21 cellular contexts compared by ENCODE assay signal in genomic region chr17:7955414-7956042, GRCh38. TPM values are rescaled to one million over a fixed set of nuclear protein-coding genes. Genes with fewer than 3 reads are reported as not detected.
DNase-seq lines count a peak whose midpoint lies in the region; ATAC-seq and TF ChIP-seq lines count a peak whose summit lies in the region.
"Had no signal": no experiment of that assay in that cellular context is flagged by ENCODE, and none has a peak within 500 bp of the region (broad histone marks: within the 10 kb centered on the region; RNA-seq: fewer than 3 reads in every experiment).

No MANE protein-coding gene starts in this region.

- H3K4me1 ChIP-seq in lower lobe of right lung (no peaks in the 10 kb centered on the region), uterus (no peaks in the 10 kb centered on the region)
- H3K4me1 ChIP-seq: BLaER1, body of pancreas had no signal

- TF ChIP-seq POLR2A in uterus (IDR thresholded peaks at IDR 0.05), result no peak

- H3K27me3 Mint-ChIP-seq in activated CD4-positive, alpha-beta memory T cell treated with anti-CD3 and anti-CD28 coated beads, Interleukin-2, amount 10 ng/mL, durations not matched to agents 7 days and 5 days, result peaks cover 9% of the 10 kb centered on the region
- H3K27me3 Mint-ChIP-seq in activated CD4-positive, alpha-beta memory T cell treated with anti-CD3 and anti-CD28 coated beads for 36 hours, result peaks cover 2% of the 10 kb centered on the region
- H3K27me3 Mint-ChIP-seq in activated T-cell treated with anti-CD3 and anti-CD28 coated beads, Interleukin-2, amount 50 U/mL, for 4 hours (ENCODE audit: low read depth), result peaks cover 7% of the 10 kb centered on the region
- H3K27me3 Mint-ChIP-seq: activated naive CD8-positive, alpha-beta T cell had no signal

- peaks cover 35% of the 10 kb centered on the region for H3K4me1 Mint-ChIP-seq in activated CD4-positive, alpha-beta memory T cell treated with anti-CD3 and anti-CD28 coated beads, Interleukin-2, amount 10 ng/mL, durations not matched to agents 7 days and 5 days
- H3K4me1 Mint-ChIP-seq in activated CD4-positive, alpha-beta memory T cell treated with anti-CD3 and anti-CD28 coated beads for 36 hours (ENCODE audit: low read depth), result peaks cover 19% of the 10 kb centered on the region
- peaks cover 10% of the 10 kb centered on the region for H3K4me1 Mint-ChIP-seq in activated T-cell treated with anti-CD3 and anti-CD28 coated beads, Interleukin-2, amount 50 U/mL, for 4 hours (ENCODE audit: low read depth)

- H3K36me3 ChIP-seq in lower lobe of right lung, result no peaks in the 10 kb centered on the region
- no peaks in the 10 kb centered on the region for H3K36me3 ChIP-seq in uterus

- H3K9me3 ChIP-seq in lower lobe of right lung (no peaks in the 10 kb centered on the region), uterus (no peaks in the 10 kb centered on the region)
- H3K9me3 ChIP-seq: BLaER1, body of pancreas had no signal

- intact Hi-C loops in activated CD4-positive, alpha-beta memory T cell treated with anti-CD3 and anti-CD28 coated beads for 36 hours (cut with micrococcal nuclease), result loop anchor here (2.0 kb wide), 1 partner anchor 33 kb away; no protein-coding TSS in a partner anchor
- intact Hi-C loops in lower lobe of right lung (cut with DNase I) (no loop called here), uterus (cut with DNase I; ENCODE audit: low total_unique reads) (no loop called here)

- peak overlapping the region; percentile 24 for H3K4me3 Mint-ChIP-seq in activated CD4-positive, alpha-beta memory T cell treated with anti-CD3 and anti-CD28 coated beads, Interleukin-2, amount 10 ng/mL, durations not matched to agents 7 days and 5 days
- H3K4me3 Mint-ChIP-seq in activated CD4-positive, alpha-beta memory T cell treated with anti-CD3 and anti-CD28 coated beads for 36 hours, result no peak overlapping the region
- no peak overlapping the region for H3K4me3 Mint-ChIP-seq in activated T-cell treated with anti-CD3 and anti-CD28 coated beads, Interleukin-2, amount 50 U/mL, for 4 hours
- H3K4me3 Mint-ChIP-seq: activated CD8-positive, alpha-beta T cell treated with anti-CD3 and anti-CD28 coated beads for 36 hours; activated naive CD8-positive, alpha-beta T cell; activated T-cell treated with anti-CD3 and anti-CD28 coated beads, Interleukin-2, amount 50 U/mL, for 72 hours had no signal

- no peak for DNase-seq in activated CD4-positive, alpha-beta memory T cell treated with anti-CD3 and anti-CD28 coated beads, Interleukin-2, amount 10 ng/mL, durations not matched to agents 7 days and 5 days
- no peak for DNase-seq in activated CD4-positive, alpha-beta memory T cell treated with anti-CD3 and anti-CD28 coated beads for 36 hours
- DNase-seq in fibroblast of mammary gland (ENCODE audit: low read depth) (peak; percentile 54), lower lobe of right lung (no peak), uterus (no peak), amygdala (lab: John Stamatoyannopoulos, UW) (no peak), AML-193 (lab: John Stamatoyannopoulos, UW) (no peak)
- no peak for DNase-seq in activated T-cell treated with anti-CD3 and anti-CD28 coated beads, Interleukin-2, amount 50 U/mL, for 4 hours
- DNase-seq: activated CD8-positive, alpha-beta T cell treated with anti-CD3 and anti-CD28 coated beads for 36 hours; activated T-cell treated with anti-CD3 and anti-CD28 coated beads, Interleukin-2, amount 50 U/mL, for 72 hours; KBM-7; NCI-H1105; NCI-H2107; NCI-H510A; SHP77 treated with DMSO at 0.1 percent for 48 hours had no signal

- TF ChIP-seq CTCF in fibroblast of mammary gland (conservative IDR thresholded peaks at IDR 0.05; ENCODE audit: control insufficient read depth, insufficient read depth, low read depth, low read length) (no peak), lower lobe of right lung (IDR thresholded peaks at IDR 0.05) (no peak), uterus (IDR thresholded peaks at IDR 0.05) (no peak)

- H3K9me3 Mint-ChIP-seq in activated CD4-positive, alpha-beta memory T cell treated with anti-CD3 and anti-CD28 coated beads, Interleukin-2, amount 10 ng/mL, durations not matched to agents 7 days and 5 days, result no peaks in the 10 kb centered on the region
- no peaks in the 10 kb centered on the region for H3K9me3 Mint-ChIP-seq in activated CD4-positive, alpha-beta memory T cell treated with anti-CD3 and anti-CD28 coated beads for 36 hours
- no peaks in the 10 kb centered on the region for H3K9me3 Mint-ChIP-seq in activated T-cell treated with anti-CD3 and anti-CD28 coated beads, Interleukin-2, amount 50 U/mL, for 4 hours
- H3K9me3 Mint-ChIP-seq: activated CD8-positive, alpha-beta T cell treated with anti-CD3 and anti-CD28 coated beads for 36 hours; activated T-cell treated with anti-CD3 and anti-CD28 coated beads, Interleukin-2, amount 50 U/mL, for 72 hours had no signal

- H3K4me3 ChIP-seq in fibroblast of mammary gland (ENCODE audit: control insufficient read depth, low read depth, low read length), result no peak overlapping the region
- H3K4me3 ChIP-seq in lower lobe of right lung, result no peak overlapping the region
- no peak overlapping the region for H3K4me3 ChIP-seq in uterus
- H3K4me3 ChIP-seq: BLaER1, body of pancreas had no signal

- H3K27ac ChIP-seq in lower lobe of right lung (peak overlapping the region; percentile 47), uterus (peak overlapping the region; percentile 72 to 77)
- H3K27ac ChIP-seq: 22Rv1, BLaER1, body of pancreas had no signal

- H3K36me3 Mint-ChIP-seq in activated CD4-positive, alpha-beta memory T cell treated with anti-CD3 and anti-CD28 coated beads, Interleukin-2, amount 10 ng/mL, durations not matched to agents 7 days and 5 days (ENCODE audit: low read depth), result peaks cover 5% of the 10 kb centered on the region
- H3K36me3 Mint-ChIP-seq in activated CD4-positive, alpha-beta memory T cell treated with anti-CD3 and anti-CD28 coated beads for 36 hours, result no peaks in the 10 kb centered on the region
- no peaks in the 10 kb centered on the region for H3K36me3 Mint-ChIP-seq in activated T-cell treated with anti-CD3 and anti-CD28 coated beads, Interleukin-2, amount 50 U/mL, for 4 hours (ENCODE audit: insufficient read depth)

- H3K27me3 ChIP-seq in lower lobe of right lung (ENCODE audit: low read depth) (no peaks in the 10 kb centered on the region), uterus (no peaks in the 10 kb centered on the region)
- H3K27me3 ChIP-seq: BLaER1, body of pancreas had no signal

- POLR2A ChIA-PET in activated CD4-positive, alpha-beta memory T cell treated with anti-CD3 and anti-CD28 coated beads, Interleukin-2, amount 10 ng/mL, durations not matched to agents 7 days and 5 days (lab: Charles Lee), result interaction anchor here (0.8 to 5.4 kb wide), 3 partner anchors 7 to 23 kb away, joined by 3 to 50 read pairs (median 3); partner anchors contain the start of genes CNTROB and TRAPPC1
- POLR2A ChIA-PET in activated CD4-positive, alpha-beta memory T cell treated with anti-CD3 and anti-CD28 coated beads for 36 hours (lab: Charles Lee), result no interaction called here

- CTCF ChIA-PET in activated CD4-positive, alpha-beta memory T cell treated with anti-CD3 and anti-CD28 coated beads, Interleukin-2, amount 10 ng/mL, durations not matched to agents 7 days and 5 days (lab: Charles Lee), result interaction anchor here (0.8 to 1.6 kb wide), 3 partner anchors 8 to 23 kb away, joined by 3 to 4 read pairs (median 4); partner anchors contain the start of gene CNTROB
- CTCF ChIA-PET in activated CD4-positive, alpha-beta memory T cell treated with anti-CD3 and anti-CD28 coated beads for 36 hours (lab: Charles Lee), result no interaction called here

- ATAC-seq in lower lobe of right lung, result peak; percentile 4 to 58
- ATAC-seq in activated T-cell treated with anti-CD3 and anti-CD28 coated beads, Interleukin-2, amount 50 U/mL, for 4 hours, result no peak
- ATAC-seq: activated CD8-positive, alpha-beta T cell treated with anti-CD3 and anti-CD28 coated beads for 36 hours; activated T-cell treated with anti-CD3 and anti-CD28 coated beads, Interleukin-2, amount 50 U/mL, for 72 hours; body of pancreas; left colon had no signal

- peak overlapping the region; percentile 56 for H3K27ac Mint-ChIP-seq in activated CD4-positive, alpha-beta memory T cell treated with anti-CD3 and anti-CD28 coated beads, Interleukin-2, amount 10 ng/mL, durations not matched to agents 7 days and 5 days
- no peak overlapping the region for H3K27ac Mint-ChIP-seq in activated CD4-positive, alpha-beta memory T cell treated with anti-CD3 and anti-CD28 coated beads for 36 hours
- H3K27ac Mint-ChIP-seq: activated CD8-positive, alpha-beta T cell treated with anti-CD3 and anti-CD28 coated beads for 36 hours; activated naive CD8-positive, alpha-beta T cell; activated T-cell treated with anti-CD3 and anti-CD28 coated beads, Interleukin-2, amount 50 U/mL, for 72 hours had no signal

RNA-seq across cellular contexts. Expression of gene CNTROB, which starts 23.5 kb away (rescaled TPM):
- 10 to 100 TPM; 58.8 to 64.6 TPM for total RNA-seq in activated CD4-positive, alpha-beta memory T cell treated with anti-CD3 and anti-CD28 coated beads, Interleukin-2, amount 10 ng/mL, durations not matched to agents 7 days and 5 days
- 10 to 100 TPM; 45.9 to 50.1 TPM for total RNA-seq in activated CD4-positive, alpha-beta memory T cell treated with anti-CD3 and anti-CD28 coated beads for 36 hours
- 56.2 TPM for total RNA-seq in lower lobe of right lung
- total RNA-seq in uterus, result 10 to 100 TPM in 3 of 4 donors, 1 to 10 TPM in 1; 7.1 to 58.5 (median 26.1) TPM
- 10 to 100 TPM; 31.8 to 37.1 (median 34.6) TPM for total RNA-seq in activated T-cell treated with anti-CD3 and anti-CD28 coated beads, Interleukin-2, amount 50 U/mL, for 4 hours

RNA-seq across cellular contexts. Expression of gene TRAPPC1, which starts 23.8 kb away (rescaled TPM):
- total RNA-seq in activated CD4-positive, alpha-beta memory T cell treated with anti-CD3 and anti-CD28 coated beads, Interleukin-2, amount 10 ng/mL, durations not matched to agents 7 days and 5 days, result 100 to 1,000 TPM; 238 to 244 TPM
- total RNA-seq in activated CD4-positive, alpha-beta memory T cell treated with anti-CD3 and anti-CD28 coated beads for 36 hours, result 100 to 1,000 TPM; 197 to 201 TPM
- total RNA-seq in lower lobe of right lung, result 110 TPM
- 10 to 100 TPM; 24.1 to 67.5 (median 27.8) TPM for total RNA-seq in uterus
- 100 to 1,000 TPM; 123 to 134 (median 124) TPM for total RNA-seq in activated T-cell treated with anti-CD3 and anti-CD28 coated beads, Interleukin-2, amount 50 U/mL, for 4 hours

RNA-seq across cellular contexts. Expression of gene KCNAB3, which starts 25.9 kb away (rescaled TPM):
- 1 to 10 TPM; 7.7 to 8.4 TPM for total RNA-seq in activated CD4-positive, alpha-beta memory T cell treated with anti-CD3 and anti-CD28 coated beads, Interleukin-2, amount 10 ng/mL, durations not matched to agents 7 days and 5 days
- total RNA-seq in activated CD4-positive, alpha-beta memory T cell treated with anti-CD3 and anti-CD28 coated beads for 36 hours, result 1 to 10 TPM; 4.9 to 5.3 TPM
- total RNA-seq in lower lobe of right lung (5.2 TPM), uterus (10 to 100 TPM in 2 of 4 donors, 1 to 10 TPM in 1, not detected in 1; 3.4 to 32.7 (median 19.5) TPM)
- 10 to 100 TPM; 10.3 to 11.5 (median 11.4) TPM for total RNA-seq in activated T-cell treated with anti-CD3 and anti-CD28 coated beads, Interleukin-2, amount 50 U/mL, for 4 hours

RNA-seq across cellular contexts. Expression of gene RNF227, which starts 39.4 kb away (rescaled TPM):
- 1 to 10 TPM; 3.6 to 3.7 TPM for total RNA-seq in activated CD4-positive, alpha-beta memory T cell treated with anti-CD3 and anti-CD28 coated beads, Interleukin-2, amount 10 ng/mL, durations not matched to agents 7 days and 5 days
- 1 to 10 TPM; 2.7 to 3.3 TPM for total RNA-seq in activated CD4-positive, alpha-beta memory T cell treated with anti-CD3 and anti-CD28 coated beads for 36 hours
- total RNA-seq in lower lobe of right lung (7.5 TPM), uterus (1 to 10 TPM in 3 of 4 donors, under 1 TPM in 1; under 0.01 to 9.8 (median 5.3) TPM)
- 1 to 10 TPM; 4.7 to 5.5 (median 5.0) TPM for total RNA-seq in activated T-cell treated with anti-CD3 and anti-CD28 coated beads, Interleukin-2, amount 50 U/mL, for 4 hours

RNA-seq across cellular contexts. Expression of gene GUCY2D, which starts 46.9 kb away (rescaled TPM):
- total RNA-seq in activated CD4-positive, alpha-beta memory T cell treated with anti-CD3 and anti-CD28 coated beads, Interleukin-2, amount 10 ng/mL, durations not matched to agents 7 days and 5 days, result not detected
- not detected for total RNA-seq in activated CD4-positive, alpha-beta memory T cell treated with anti-CD3 and anti-CD28 coated beads for 36 hours
- 3.1 TPM for total RNA-seq in lower lobe of right lung
- total RNA-seq in uterus, result under 1 TPM in 1 of 4 donors, not detected in 3; 0.14 TPM
- total RNA-seq in activated T-cell treated with anti-CD3 and anti-CD28 coated beads, Interleukin-2, amount 50 U/mL, for 4 hours, result under 1 TPM in 1 of 3 donors, not detected in 2; 0.46 TPM
- total RNA-seq: activated CD8-positive, alpha-beta T cell treated with anti-CD3 and anti-CD28 coated beads for 36 hours; body of pancreas; left colon; pulmonary artery endothelial cell had no signal

Comparison
In these comparisons a context has a peak if more than half of its experiments do, and no peak if none do; other contexts are left out.
1. ATAC-seq: peak in lower lobe of right lung (2 of 2); none in activated T-cell treated with anti-CD3 and anti-CD28 coated beads, Interleukin-2, amount 50 U/mL, for 4 hours (0 of 2).